In genomic region chr11:119730789-119731386, GRCh38 we compare ENCODE assay signal across 1 cellular context.
TF ChIP-seq lines count a peak whose summit lies in the region.

No MANE protein-coding gene starts in this region.

TF ChIP-seq in HCT116, 20 proteins besides CTCF, POLR2A, EP300 and RAD21 (continued from another document):
- TF ChIP-seq TCF7L2 (IDR thresholded peaks at IDR 0.05; ENCODE audit: borderline replicate concordance, extremely low read depth, insufficient read depth, insufficient read length) (no peak), EZH2 (IDR thresholded peaks at IDR 0.05) (no peak), ZNF274 (IDR thresholded peaks at IDR 0.05; ENCODE audit: low read depth, low read length) (no peak), SP1 (IDR thresholded peaks at IDR 0.05; ENCODE audit: low read depth) (no peak), SIN3A (IDR thresholded peaks at IDR 0.05; ENCODE audit: low read depth) (no peak)
- TF ChIP-seq, protein P1, sequence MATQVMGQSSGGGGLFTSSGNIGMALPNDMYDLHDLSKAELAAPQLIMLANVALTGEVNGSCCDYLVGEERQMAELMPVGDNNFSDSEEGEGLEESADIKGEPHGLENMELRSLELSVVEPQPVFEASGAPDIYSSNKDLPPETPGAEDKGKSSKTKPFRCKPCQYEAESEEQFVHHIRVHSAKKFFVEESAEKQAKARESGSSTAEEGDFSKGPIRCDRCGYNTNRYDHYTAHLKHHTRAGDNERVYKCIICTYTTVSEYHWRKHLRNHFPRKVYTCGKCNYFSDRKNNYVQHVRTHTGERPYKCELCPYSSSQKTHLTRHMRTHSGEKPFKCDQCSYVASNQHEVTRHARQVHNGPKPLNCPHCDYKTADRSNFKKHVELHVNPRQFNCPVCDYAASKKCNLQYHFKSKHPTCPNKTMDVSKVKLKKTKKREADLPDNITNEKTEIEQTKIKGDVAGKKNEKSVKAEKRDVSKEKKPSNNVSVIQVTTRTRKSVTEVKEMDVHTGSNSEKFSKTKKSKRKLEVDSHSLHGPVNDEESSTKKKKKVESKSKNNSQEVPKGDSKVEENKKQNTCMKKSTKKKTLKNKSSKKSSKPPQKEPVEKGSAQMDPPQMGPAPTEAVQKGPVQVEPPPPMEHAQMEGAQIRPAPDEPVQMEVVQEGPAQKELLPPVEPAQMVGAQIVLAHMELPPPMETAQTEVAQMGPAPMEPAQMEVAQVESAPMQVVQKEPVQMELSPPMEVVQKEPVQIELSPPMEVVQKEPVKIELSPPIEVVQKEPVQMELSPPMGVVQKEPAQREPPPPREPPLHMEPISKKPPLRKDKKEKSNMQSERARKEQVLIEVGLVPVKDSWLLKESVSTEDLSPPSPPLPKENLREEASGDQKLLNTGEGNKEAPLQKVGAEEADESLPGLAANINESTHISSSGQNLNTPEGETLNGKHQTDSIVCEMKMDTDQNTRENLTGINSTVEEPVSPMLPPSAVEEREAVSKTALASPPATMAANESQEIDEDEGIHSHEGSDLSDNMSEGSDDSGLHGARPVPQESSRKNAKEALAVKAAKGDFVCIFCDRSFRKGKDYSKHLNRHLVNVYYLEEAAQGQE (IDR thresholded peaks at IDR 0.05; ENCODE audit: low read depth) = no peak
TF ChIP-seq in HCT116: peak in this region for 0.
